Comparison of ENCODE assay signal across 8 cellular contexts in genomic region chr11:64448599-64449380, GRCh38.
DNase-seq lines count a peak whose midpoint lies in the region; ATAC-seq and TF ChIP-seq lines count a peak whose summit lies in the region.

No MANE protein-coding gene starts in this region.

- H3K9me3 Mint-ChIP-seq in activated T-helper 1 cell treated with anti-CD3 and anti-CD28 coated beads, Interleukin-12 subunit alpha, Interleukin-12 subunit beta, Interleukin-2, Interleukin-4 antibody, amounts not matched to agents 30 ng/mL and 10 ng/mL and 1 ng/mL, durations not matched to agents 14 hours and 24 hours and 36 hours: no peaks in the 10 kb centered on the region
- peaks cover 0 to 2% (median 0%) of the 10 kb centered on the region in 7 donors for H3K9me3 Mint-ChIP-seq in naive B cell

- ATAC-seq in naive B cell (ENCODE audit: low read depth in 2 of 2) (peak; percentile 57 to 60), GM19023 (IDR thresholded peaks at IDR 0.05; ENCODE audit: unreplicated experiment) (no peak)

- intact Hi-C loops in activated T-helper 1 cell treated with anti-CD3 and anti-CD28 coated beads, Interleukin-12 subunit alpha, Interleukin-12 subunit beta, Interleukin-2, Interleukin-4 antibody, amounts not matched to agents 30 ng/mL and 10 ng/mL and 1 ng/mL, durations not matched to agents 14 hours and 24 hours and 36 hours (cut with micrococcal nuclease): loop anchor here (1.0 kb wide), 1 partner anchor 205 kb away; no protein-coding TSS in a partner anchor

- no peak for TF ChIP-seq EP300 in Ishikawa (IDR thresholded peaks at IDR 0.05; ENCODE audit: borderline replicate concordance)

- H3K27me3 ChIP-seq in Peyer's patch: no peaks in the 10 kb centered on the region

- H3K27ac ChIP-seq in Peyer's patch: peak overlapping the region; percentile 40 to 77 (median 58)

- peak; percentile 77 to 88 (median 84) for DNase-seq in Peyer's patch
- peak; percentile 53 for DNase-seq in activated T-helper 1 cell treated with anti-CD3 and anti-CD28 coated beads, Interleukin-12 subunit alpha, Interleukin-12 subunit beta, Interleukin-2, Interleukin-4 antibody, amounts not matched to agents 30 ng/mL and 10 ng/mL and 1 ng/mL, durations not matched to agents 14 hours and 24 hours and 36 hours (ENCODE audit: low spot score)
- peak; percentile 53 for DNase-seq in fibroblast of mammary gland (ENCODE audit: low read depth)
- peak; percentile 66 for DNase-seq in naive B cell
- DNase-seq in stimulated activated CD8-positive, alpha-beta memory T cell treated with anti-CD3 and anti-CD28 coated beads, Interleukin-7, amount 100 ng/mL, for 4 hours (ENCODE audit: low read depth in 2 of 2): peak; percentile 20 to 53

- peak overlapping the region; percentile 20 to 49 (median 34) for H3K4me3 ChIP-seq in Peyer's patch
- H3K4me3 ChIP-seq in fibroblast of mammary gland (ENCODE audit: control insufficient read depth, low read depth, low read length): no peak overlapping the region

- no peaks in the 10 kb centered on the region for H3K36me3 ChIP-seq in ES-I3 (ENCODE audit: insufficient read depth, low read length)
- no peaks in the 10 kb centered on the region for H3K36me3 ChIP-seq in Peyer's patch

- peak; percentile 70 for TF ChIP-seq RAD21 in Ishikawa (IDR thresholded peaks at IDR 0.05; ENCODE audit: low read depth)

- peak; percentile 52 to 83 (median 67) for TF ChIP-seq CTCF in Peyer's patch (IDR thresholded peaks at IDR 0.05)
- TF ChIP-seq CTCF in fibroblast of mammary gland (conservative IDR thresholded peaks at IDR 0.05; ENCODE audit: control insufficient read depth, insufficient read depth, low read depth, low read length): peak; percentile 65

- H3K4me1 ChIP-seq in ES-I3 (ENCODE audit: insufficient read depth, low read length) (peaks cover 6% of the 10 kb centered on the region; the same call in 1 of the 2 replicates), Peyer's patch (peaks cover 0 to 21% (median 16%) of the 10 kb centered on the region in 4 donors)

- no peaks in the 10 kb centered on the region for H3K9me3 ChIP-seq in ES-I3 (ENCODE audit: control insufficient read depth, insufficient read depth, low read length)
- H3K9me3 ChIP-seq in Peyer's patch: no peaks in the 10 kb centered on the region

- H3K4me1 Mint-ChIP-seq in activated T-helper 1 cell treated with anti-CD3 and anti-CD28 coated beads, Interleukin-12 subunit alpha, Interleukin-12 subunit beta, Interleukin-2, Interleukin-4 antibody, amounts not matched to agents 30 ng/mL and 10 ng/mL and 1 ng/mL, durations not matched to agents 14 hours and 24 hours and 36 hours (ENCODE audit: low read depth): peaks cover 21% of the 10 kb centered on the region
- H3K4me1 Mint-ChIP-seq in naive B cell: peaks cover 20 to 48% (median 48%) of the 10 kb centered on the region in 3 donors

- H3K9ac ChIP-seq in ES-I3 (ENCODE audit: low read depth, low read length): peak overlapping the region; percentile 45; the same call in 1 of the 2 replicates

- no peaks in the 10 kb centered on the region for H3K36me3 Mint-ChIP-seq in activated T-helper 1 cell treated with anti-CD3 and anti-CD28 coated beads, Interleukin-12 subunit alpha, Interleukin-12 subunit beta, Interleukin-2, Interleukin-4 antibody, amounts not matched to agents 30 ng/mL and 10 ng/mL and 1 ng/mL, durations not matched to agents 14 hours and 24 hours and 36 hours (ENCODE audit: low read depth)
- no peaks in the 10 kb centered on the region for H3K36me3 Mint-ChIP-seq in naive B cell

- H3K27me3 Mint-ChIP-seq in activated T-helper 1 cell treated with anti-CD3 and anti-CD28 coated beads, Interleukin-12 subunit alpha, Interleukin-12 subunit beta, Interleukin-2, Interleukin-4 antibody, amounts not matched to agents 30 ng/mL and 10 ng/mL and 1 ng/mL, durations not matched to agents 14 hours and 24 hours and 36 hours (ENCODE audit: insufficient read depth): peaks cover 20% of the 10 kb centered on the region
- no peaks in the 10 kb centered on the region for H3K27me3 Mint-ChIP-seq in naive B cell

- H3K27ac Mint-ChIP-seq in activated T-helper 1 cell treated with anti-CD3 and anti-CD28 coated beads, Interleukin-12 subunit alpha, Interleukin-12 subunit beta, Interleukin-2, Interleukin-4 antibody, amounts not matched to agents 30 ng/mL and 10 ng/mL and 1 ng/mL, durations not matched to agents 14 hours and 24 hours and 36 hours: no peak overlapping the region
- peak overlapping the region; percentile 41 to 98 (median 94) for H3K27ac Mint-ChIP-seq in naive B cell

- no peak for TF ChIP-seq POLR2A in Peyer's patch (IDR thresholded peaks at IDR 0.05)

- peak overlapping the region; percentile 77 for H3K4me3 Mint-ChIP-seq in activated T-helper 1 cell treated with anti-CD3 and anti-CD28 coated beads, Interleukin-12 subunit alpha, Interleukin-12 subunit beta, Interleukin-2, Interleukin-4 antibody, amounts not matched to agents 30 ng/mL and 10 ng/mL and 1 ng/mL, durations not matched to agents 14 hours and 24 hours and 36 hours
- peak overlapping the region; percentile 87 to 95 (median 93) for H3K4me3 Mint-ChIP-seq in naive B cell

TF ChIP-seq in Ishikawa, 13 proteins besides CTCF, POLR2A, EP300 and RAD21:
- TF ChIP-seq CREB1 (IDR thresholded peaks at IDR 0.05; ENCODE audit: low read depth): no peak
- TF ChIP-seq USF1 (IDR thresholded peaks at IDR 0.05): no peak
- no peak for TF ChIP-seq CEBPB (IDR thresholded peaks at IDR 0.05)
- no peak for TF ChIP-seq NFIC (IDR thresholded peaks at IDR 0.05)
- 0 out of 2 replicates have a peak, but pooled peaks have one; percentile 21 for TF ChIP-seq REST (IDR thresholded peaks at IDR 0.05; ENCODE audit: low read depth)
- no peak for TF ChIP-seq FOXM1 (IDR thresholded peaks at IDR 0.05; ENCODE audit: borderline replicate concordance, low read depth)
TF ChIP-seq in Ishikawa: peak in this region for 1.
